ENCODE assay signal across 3 cellular contexts in the genomic region with DNA sequence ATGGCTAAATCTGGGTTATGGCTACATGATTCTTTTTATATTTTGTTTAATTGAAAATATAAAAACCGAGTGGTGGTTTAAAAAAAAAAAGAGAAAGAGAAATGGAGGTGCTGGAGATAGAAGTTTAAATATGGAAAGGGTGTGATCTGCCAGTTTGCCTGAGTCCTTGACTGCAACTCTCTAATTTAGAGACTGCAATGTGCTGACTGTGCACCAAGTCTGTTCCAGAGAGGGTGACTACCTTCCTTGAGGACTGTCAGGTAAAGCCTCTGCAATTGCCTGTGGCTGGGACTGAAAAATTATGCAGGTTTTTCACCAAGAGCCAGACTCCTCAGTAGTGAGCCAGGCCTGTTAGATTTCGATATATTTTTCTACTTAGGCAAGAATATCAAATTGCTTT.
TF ChIP-seq lines count a peak whose summit lies in the region.

No MANE protein-coding gene starts in this region.

TF ChIP-seq in A549, 52 proteins besides CTCF, POLR2A, EP300 and RAD21:
- no peak for TF ChIP-seq FOXS1 (CRISPR knock-in tag; IDR thresholded peaks at IDR 0.05)
- peak; percentile 71 for TF ChIP-seq MAFK (IDR thresholded peaks at IDR 0.05; ENCODE audit: partially characterized antibody)
- TF ChIP-seq EHMT2 (IDR thresholded peaks at IDR 0.05; ENCODE audit: low read depth): no peak
- TF ChIP-seq ZSCAN20 (CRISPR knock-in tag; IDR thresholded peaks at IDR 0.05): no peak
- no peak for TF ChIP-seq CHD2 (IDR thresholded peaks at IDR 0.05; ENCODE audit: low read length, partially characterized antibody)
- no peak for TF ChIP-seq CBX8 (IDR thresholded peaks at IDR 0.05)

TF ChIP-seq in IMR-90, 13 proteins besides CTCF, POLR2A, EP300 and RAD21:
- TF ChIP-seq, protein P1, sequence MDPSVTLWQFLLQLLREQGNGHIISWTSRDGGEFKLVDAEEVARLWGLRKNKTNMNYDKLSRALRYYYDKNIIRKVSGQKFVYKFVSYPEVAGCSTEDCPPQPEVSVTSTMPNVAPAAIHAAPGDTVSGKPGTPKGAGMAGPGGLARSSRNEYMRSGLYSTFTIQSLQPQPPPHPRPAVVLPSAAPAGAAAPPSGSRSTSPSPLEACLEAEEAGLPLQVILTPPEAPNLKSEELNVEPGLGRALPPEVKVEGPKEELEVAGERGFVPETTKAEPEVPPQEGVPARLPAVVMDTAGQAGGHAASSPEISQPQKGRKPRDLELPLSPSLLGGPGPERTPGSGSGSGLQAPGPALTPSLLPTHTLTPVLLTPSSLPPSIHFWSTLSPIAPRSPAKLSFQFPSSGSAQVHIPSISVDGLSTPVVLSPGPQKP (IDR thresholded peaks at IDR 0.05; ENCODE audit: borderline replicate concordance, low read depth, low read length): no peak
- no peak for TF ChIP-seq CHD1 (IDR thresholded peaks at IDR 0.05; ENCODE audit: low read depth, low read length)
- TF ChIP-seq, protein P2, sequence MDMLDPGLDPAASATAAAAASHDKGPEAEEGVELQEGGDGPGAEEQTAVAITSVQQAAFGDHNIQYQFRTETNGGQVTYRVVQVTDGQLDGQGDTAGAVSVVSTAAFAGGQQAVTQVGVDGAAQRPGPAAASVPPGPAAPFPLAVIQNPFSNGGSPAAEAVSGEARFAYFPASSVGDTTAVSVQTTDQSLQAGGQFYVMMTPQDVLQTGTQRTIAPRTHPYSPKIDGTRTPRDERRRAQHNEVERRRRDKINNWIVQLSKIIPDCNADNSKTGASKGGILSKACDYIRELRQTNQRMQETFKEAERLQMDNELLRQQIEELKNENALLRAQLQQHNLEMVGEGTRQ (IDR thresholded peaks at IDR 0.05; ENCODE audit: low read depth, low read length): no peak
- TF ChIP-seq NFE2L2 (IDR thresholded peaks at IDR 0.05; ENCODE audit: low read depth, low read length): no peak
- TF ChIP-seq MAFK (IDR thresholded peaks at IDR 0.05; ENCODE audit: low read depth, low read length): peak; percentile 35; the same call in 1 of the 2 replicates
TF ChIP-seq in IMR-90: peak in this region for 1.

TF ChIP-seq in K562, 482 proteins besides CTCF, POLR2A, EP300 and RAD21 (continues in another document):
- TF ChIP-seq JUNB (CRISPR knock-in tag; conservative IDR thresholded peaks at IDR 0.05): no peak
- TF ChIP-seq, protein P3, sequence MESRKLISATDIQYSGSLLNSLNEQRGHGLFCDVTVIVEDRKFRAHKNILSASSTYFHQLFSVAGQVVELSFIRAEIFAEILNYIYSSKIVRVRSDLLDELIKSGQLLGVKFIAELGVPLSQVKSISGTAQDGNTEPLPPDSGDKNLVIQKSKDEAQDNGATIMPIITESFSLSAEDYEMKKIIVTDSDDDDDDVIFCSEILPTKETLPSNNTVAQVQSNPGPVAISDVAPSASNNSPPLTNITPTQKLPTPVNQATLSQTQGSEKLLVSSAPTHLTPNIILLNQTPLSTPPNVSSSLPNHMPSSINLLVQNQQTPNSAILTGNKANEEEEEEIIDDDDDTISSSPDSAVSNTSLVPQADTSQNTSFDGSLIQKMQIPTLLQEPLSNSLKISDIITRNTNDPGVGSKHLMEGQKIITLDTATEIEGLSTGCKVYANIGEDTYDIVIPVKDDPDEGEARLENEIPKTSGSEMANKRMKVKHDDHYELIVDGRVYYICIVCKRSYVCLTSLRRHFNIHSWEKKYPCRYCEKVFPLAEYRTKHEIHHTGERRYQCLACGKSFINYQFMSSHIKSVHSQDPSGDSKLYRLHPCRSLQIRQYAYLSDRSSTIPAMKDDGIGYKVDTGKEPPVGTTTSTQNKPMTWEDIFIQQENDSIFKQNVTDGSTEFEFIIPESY (CRISPR knock-in tag; IDR thresholded peaks at IDR 0.05): no peak
- no peak for TF ChIP-seq FOS (IDR thresholded peaks at IDR 0.05; ENCODE audit: extremely low read depth, insufficient read length)
- TF ChIP-seq, protein P4, sequence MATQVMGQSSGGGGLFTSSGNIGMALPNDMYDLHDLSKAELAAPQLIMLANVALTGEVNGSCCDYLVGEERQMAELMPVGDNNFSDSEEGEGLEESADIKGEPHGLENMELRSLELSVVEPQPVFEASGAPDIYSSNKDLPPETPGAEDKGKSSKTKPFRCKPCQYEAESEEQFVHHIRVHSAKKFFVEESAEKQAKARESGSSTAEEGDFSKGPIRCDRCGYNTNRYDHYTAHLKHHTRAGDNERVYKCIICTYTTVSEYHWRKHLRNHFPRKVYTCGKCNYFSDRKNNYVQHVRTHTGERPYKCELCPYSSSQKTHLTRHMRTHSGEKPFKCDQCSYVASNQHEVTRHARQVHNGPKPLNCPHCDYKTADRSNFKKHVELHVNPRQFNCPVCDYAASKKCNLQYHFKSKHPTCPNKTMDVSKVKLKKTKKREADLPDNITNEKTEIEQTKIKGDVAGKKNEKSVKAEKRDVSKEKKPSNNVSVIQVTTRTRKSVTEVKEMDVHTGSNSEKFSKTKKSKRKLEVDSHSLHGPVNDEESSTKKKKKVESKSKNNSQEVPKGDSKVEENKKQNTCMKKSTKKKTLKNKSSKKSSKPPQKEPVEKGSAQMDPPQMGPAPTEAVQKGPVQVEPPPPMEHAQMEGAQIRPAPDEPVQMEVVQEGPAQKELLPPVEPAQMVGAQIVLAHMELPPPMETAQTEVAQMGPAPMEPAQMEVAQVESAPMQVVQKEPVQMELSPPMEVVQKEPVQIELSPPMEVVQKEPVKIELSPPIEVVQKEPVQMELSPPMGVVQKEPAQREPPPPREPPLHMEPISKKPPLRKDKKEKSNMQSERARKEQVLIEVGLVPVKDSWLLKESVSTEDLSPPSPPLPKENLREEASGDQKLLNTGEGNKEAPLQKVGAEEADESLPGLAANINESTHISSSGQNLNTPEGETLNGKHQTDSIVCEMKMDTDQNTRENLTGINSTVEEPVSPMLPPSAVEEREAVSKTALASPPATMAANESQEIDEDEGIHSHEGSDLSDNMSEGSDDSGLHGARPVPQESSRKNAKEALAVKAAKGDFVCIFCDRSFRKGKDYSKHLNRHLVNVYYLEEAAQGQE (CRISPR knock-in tag; IDR thresholded peaks at IDR 0.05; ENCODE audit: low read depth): no peak
- no peak for TF ChIP-seq FOXJ2 (tag; IDR thresholded peaks at IDR 0.05)
- TF ChIP-seq, protein P5, sequence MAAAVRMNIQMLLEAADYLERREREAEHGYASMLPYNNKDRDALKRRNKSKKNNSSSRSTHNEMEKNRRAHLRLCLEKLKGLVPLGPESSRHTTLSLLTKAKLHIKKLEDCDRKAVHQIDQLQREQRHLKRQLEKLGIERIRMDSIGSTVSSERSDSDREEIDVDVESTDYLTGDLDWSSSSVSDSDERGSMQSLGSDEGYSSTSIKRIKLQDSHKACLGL (CRISPR knock-in tag; IDR thresholded peaks at IDR 0.05; ENCODE audit: borderline replicate concordance, poor library complexity, severe bottlenecking): no peak
- TF ChIP-seq, protein P6, sequence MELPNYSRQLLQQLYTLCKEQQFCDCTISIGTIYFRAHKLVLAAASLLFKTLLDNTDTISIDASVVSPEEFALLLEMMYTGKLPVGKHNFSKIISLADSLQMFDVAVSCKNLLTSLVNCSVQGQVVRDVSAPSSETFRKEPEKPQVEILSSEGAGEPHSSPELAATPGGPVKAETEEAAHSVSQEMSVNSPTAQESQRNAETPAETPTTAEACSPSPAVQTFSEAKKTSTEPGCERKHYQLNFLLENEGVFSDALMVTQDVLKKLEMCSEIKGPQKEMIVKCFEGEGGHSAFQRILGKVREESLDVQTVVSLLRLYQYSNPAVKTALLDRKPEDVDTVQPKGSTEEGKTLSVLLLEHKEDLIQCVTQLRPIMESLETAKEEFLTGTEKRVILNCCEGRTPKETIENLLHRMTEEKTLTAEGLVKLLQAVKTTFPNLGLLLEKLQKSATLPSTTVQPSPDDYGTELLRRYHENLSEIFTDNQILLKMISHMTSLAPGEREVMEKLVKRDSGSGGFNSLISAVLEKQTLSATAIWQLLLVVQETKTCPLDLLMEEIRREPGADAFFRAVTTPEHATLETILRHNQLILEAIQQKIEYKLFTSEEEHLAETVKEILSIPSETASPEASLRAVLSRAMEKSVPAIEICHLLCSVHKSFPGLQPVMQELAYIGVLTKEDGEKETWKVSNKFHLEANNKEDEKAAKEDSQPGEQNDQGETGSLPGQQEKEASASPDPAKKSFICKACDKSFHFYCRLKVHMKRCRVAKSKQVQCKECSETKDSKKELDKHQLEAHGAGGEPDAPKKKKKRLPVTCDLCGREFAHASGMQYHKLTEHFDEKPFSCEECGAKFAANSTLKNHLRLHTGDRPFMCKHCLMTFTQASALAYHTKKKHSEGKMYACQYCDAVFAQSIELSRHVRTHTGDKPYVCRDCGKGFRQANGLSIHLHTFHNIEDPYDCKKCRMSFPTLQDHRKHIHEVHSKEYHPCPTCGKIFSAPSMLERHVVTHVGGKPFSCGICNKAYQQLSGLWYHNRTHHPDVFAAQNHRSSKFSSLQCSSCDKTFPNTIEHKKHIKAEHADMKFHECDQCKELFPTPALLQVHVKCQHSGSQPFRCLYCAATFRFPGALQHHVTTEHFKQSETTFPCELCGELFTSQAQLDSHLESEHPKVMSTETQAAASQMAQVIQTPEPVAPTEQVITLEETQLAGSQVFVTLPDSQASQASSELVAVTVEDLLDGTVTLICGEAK (IDR thresholded peaks at IDR 0.05): no peak
- TF ChIP-seq, protein P6 (CRISPR knock-in tag; IDR thresholded peaks at IDR 0.05): no peak
- TF ChIP-seq MCM2 (IDR thresholded peaks at IDR 0.05; ENCODE audit: low read depth): no peak
- TF ChIP-seq MAFG (tag; conservative IDR thresholded peaks at IDR 0.05): peak; percentile 73
- TF ChIP-seq, protein P7, sequence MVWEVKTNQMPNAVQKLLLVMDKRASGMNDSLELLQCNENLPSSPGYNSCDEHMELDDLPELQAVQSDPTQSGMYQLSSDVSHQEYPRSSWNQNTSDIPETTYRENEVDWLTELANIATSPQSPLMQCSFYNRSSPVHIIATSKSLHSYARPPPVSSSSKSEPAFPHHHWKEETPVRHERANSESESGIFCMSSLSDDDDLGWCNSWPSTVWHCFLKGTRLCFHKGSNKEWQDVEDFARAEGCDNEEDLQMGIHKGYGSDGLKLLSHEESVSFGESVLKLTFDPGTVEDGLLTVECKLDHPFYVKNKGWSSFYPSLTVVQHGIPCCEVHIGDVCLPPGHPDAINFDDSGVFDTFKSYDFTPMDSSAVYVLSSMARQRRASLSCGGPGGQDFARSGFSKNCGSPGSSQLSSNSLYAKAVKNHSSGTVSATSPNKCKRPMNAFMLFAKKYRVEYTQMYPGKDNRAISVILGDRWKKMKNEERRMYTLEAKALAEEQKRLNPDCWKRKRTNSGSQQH (CRISPR knock-in tag; IDR thresholded peaks at IDR 0.05): no peak
- no peak for TF ChIP-seq ZNF41 (CRISPR knock-in tag; conservative IDR thresholded peaks at IDR 0.05)
- TF ChIP-seq MAFK (IDR thresholded peaks at IDR 0.05; ENCODE audit: low read length): peak; percentile 74
- TF ChIP-seq, protein P8, sequence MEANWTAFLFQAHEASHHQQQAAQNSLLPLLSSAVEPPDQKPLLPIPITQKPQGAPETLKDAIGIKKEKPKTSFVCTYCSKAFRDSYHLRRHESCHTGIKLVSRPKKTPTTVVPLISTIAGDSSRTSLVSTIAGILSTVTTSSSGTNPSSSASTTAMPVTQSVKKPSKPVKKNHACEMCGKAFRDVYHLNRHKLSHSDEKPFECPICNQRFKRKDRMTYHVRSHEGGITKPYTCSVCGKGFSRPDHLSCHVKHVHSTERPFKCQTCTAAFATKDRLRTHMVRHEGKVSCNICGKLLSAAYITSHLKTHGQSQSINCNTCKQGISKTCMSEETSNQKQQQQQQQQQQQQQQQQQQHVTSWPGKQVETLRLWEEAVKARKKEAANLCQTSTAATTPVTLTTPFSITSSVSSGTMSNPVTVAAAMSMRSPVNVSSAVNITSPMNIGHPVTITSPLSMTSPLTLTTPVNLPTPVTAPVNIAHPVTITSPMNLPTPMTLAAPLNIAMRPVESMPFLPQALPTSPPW (CRISPR knock-in tag; IDR thresholded peaks at IDR 0.05): no peak
- TF ChIP-seq SIN3A (IDR thresholded peaks at IDR 0.05; ENCODE audit: borderline replicate concordance in 2 of 2, control insufficient read depth in 1 of 2, low read depth in 2 of 2, low read length in 2 of 2): no peak
- TF ChIP-seq, protein P9, sequence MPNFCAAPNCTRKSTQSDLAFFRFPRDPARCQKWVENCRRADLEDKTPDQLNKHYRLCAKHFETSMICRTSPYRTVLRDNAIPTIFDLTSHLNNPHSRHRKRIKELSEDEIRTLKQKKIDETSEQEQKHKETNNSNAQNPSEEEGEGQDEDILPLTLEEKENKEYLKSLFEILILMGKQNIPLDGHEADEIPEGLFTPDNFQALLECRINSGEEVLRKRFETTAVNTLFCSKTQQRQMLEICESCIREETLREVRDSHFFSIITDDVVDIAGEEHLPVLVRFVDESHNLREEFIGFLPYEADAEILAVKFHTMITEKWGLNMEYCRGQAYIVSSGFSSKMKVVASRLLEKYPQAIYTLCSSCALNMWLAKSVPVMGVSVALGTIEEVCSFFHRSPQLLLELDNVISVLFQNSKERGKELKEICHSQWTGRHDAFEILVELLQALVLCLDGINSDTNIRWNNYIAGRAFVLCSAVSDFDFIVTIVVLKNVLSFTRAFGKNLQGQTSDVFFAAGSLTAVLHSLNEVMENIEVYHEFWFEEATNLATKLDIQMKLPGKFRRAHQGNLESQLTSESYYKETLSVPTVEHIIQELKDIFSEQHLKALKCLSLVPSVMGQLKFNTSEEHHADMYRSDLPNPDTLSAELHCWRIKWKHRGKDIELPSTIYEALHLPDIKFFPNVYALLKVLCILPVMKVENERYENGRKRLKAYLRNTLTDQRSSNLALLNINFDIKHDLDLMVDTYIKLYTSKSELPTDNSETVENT (CRISPR knock-in tag; IDR thresholded peaks at IDR 0.05): no peak
- peak; percentile 71 for TF ChIP-seq MAFF (IDR thresholded peaks at IDR 0.05; ENCODE audit: low read length)
- peak; percentile 89 for TF ChIP-seq ZNF316 (IDR thresholded peaks at IDR 0.05)
- TF ChIP-seq C11orf30 (IDR thresholded peaks at IDR 0.05; ENCODE audit: low read depth): peak; percentile 82
- TF ChIP-seq GATA2 (CRISPR knock-in tag; IDR thresholded peaks at IDR 0.05): no peak
- TF ChIP-seq ETV1 (tag; conservative IDR thresholded peaks at IDR 0.05; ENCODE audit: low read depth): no peak
- TF ChIP-seq KLF13 (tag; IDR thresholded peaks at IDR 0.05; ENCODE audit: borderline replicate concordance, low read depth): no peak
- TF ChIP-seq ZNF184 (CRISPR knock-in tag; IDR thresholded peaks at IDR 0.05): peak; percentile 86
- TF ChIP-seq HNRNPL (IDR thresholded peaks at IDR 0.05; ENCODE audit: low read depth, low read length): no peak
